ENCODE assay signal across 17 cellular contexts in the genomic region with DNA sequence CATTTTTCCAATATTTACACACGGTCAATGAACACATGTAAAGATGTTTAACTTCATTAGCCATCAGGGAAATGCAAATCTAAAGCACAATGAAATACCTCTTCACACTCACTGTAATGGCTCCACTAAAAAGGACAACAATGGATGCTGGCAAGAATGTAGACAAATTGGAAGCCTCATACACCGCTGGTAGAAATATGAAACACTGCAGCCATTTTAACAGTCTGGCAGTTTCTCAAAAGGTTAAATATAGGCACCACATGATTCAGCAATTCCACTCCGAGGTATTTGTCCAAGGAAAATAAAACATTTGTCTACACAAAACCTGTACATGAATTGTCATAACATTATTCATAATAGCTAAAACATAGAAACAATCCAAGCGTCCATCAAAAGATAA. TPM values are rescaled to one million over a fixed set of nuclear protein-coding genes. Genes with fewer than 3 reads are reported as not detected.
A peak's percentile ranks its signal among the peaks of the same experiment; 100 is the strongest.
DNase-seq lines count a peak whose midpoint lies in the region; ATAC-seq and TF ChIP-seq lines count a peak whose summit lies in the region.
"Had no signal": no experiment of that assay in that cellular context is flagged by ENCODE, and none has a peak within 500 bp of the region (broad histone marks: within the 10 kb centered on the region; RNA-seq: fewer than 3 reads in every experiment).

No MANE protein-coding gene starts in this region.

- no peak overlapping the region for H3K4me2 ChIP-seq in mammary epithelial cell (ENCODE audit: insufficient read depth, low read depth, low read length)
- H3K4me2 ChIP-seq in H9 (ENCODE audit: insufficient read depth, insufficient read length, low read length), result no peak overlapping the region

- dilution Hi-C loops in mammary epithelial cell (cut with HindIII; ENCODE audit: low sequenced_read_pairs), result no loop called here

- H2AK5ac ChIP-seq in H9 (ENCODE audit: insufficient read length, low read length), result no peak overlapping the region

- H3K27me3 ChIP-seq in mammary epithelial cell (ENCODE audit: insufficient read depth, low read length), result no peaks in the 10 kb centered on the region
- no peaks in the 10 kb centered on the region for H3K27me3 ChIP-seq in H9 (ENCODE audit: insufficient read depth, low read length)
- H3K27me3 ChIP-seq: esophagus squamous epithelium, uterus had no signal

- H3K4me1 ChIP-seq in mammary epithelial cell (ENCODE audit: insufficient read depth, low read length) (peaks cover 25% of the 10 kb centered on the region), H9 (ENCODE audit: insufficient read depth, low read length) (no peaks in the 10 kb centered on the region)
- H3K4me1 ChIP-seq: uterus had no signal

- H3K4ac ChIP-seq in H9 (ENCODE audit: low read depth, low read length), result no peak overlapping the region

- H3K9me3 ChIP-seq in mammary epithelial cell (replicated peaks; ENCODE audit: insufficient read depth, low read length) (no peaks in the 10 kb centered on the region), H9 (ENCODE audit: control insufficient read depth, low read depth, low read length) (no peaks in the 10 kb centered on the region)
- H3K9me3 ChIP-seq: esophagus squamous epithelium, uterus had no signal

- H2AFZ ChIP-seq in mammary epithelial cell (ENCODE audit: low read depth, low read length) (no peak overlapping the region), H9 (ENCODE audit: low read length) (no peak overlapping the region)

- peak overlapping the region; percentile 96 for H3K27ac Mint-ChIP-seq in MCF 10A (ENCODE audit: low read depth, unreplicated experiment)
- no peak overlapping the region for H3K27ac Mint-ChIP-seq in H9
- H3K27ac Mint-ChIP-seq in glutamatergic neuron (ENCODE audit: unreplicated experiment), result no peak overlapping the region
- H3K27ac Mint-ChIP-seq: activated CD4-positive, alpha-beta memory T cell treated with anti-CD3 and anti-CD28 coated beads for 36 hours; activated naive CD8-positive, alpha-beta T cell treated with anti-CD3 and anti-CD28 coated beads, Interleukin-2, amount 10 ng/mL, durations not matched to agents 7 days and 5 days; naive B cell had no signal

- in situ Hi-C loops in mammary epithelial cell (cut with MboI; ENCODE audit: low sequenced_read_pairs in 2 of 2), result no loop called here

- CTCF ChIA-PET in MCF 10A (lab: Yijun Ruan, JAX), result interaction anchor here (0.8 to 2.1 kb wide), 6 partner anchors 10 to 128 kb away, joined by 4 to 12 read pairs (median 6); no protein-coding TSS in a partner anchor
- CTCF ChIA-PET in mammary epithelial cell (lab: Charles Lee; ENCODE audit: low non-redundant PET), result no interaction called here

- H3K9ac ChIP-seq in mammary epithelial cell (ENCODE audit: insufficient read depth, low read length), result no peak overlapping the region
- no peak overlapping the region for H3K9ac ChIP-seq in H9 (ENCODE audit: extremely low read depth, insufficient read length, low read length)

- no peak overlapping the region for H3K56ac ChIP-seq in H9 (ENCODE audit: insufficient read length, low read depth, low read length)

- H2BK20ac ChIP-seq in H9 (ENCODE audit: low read depth, low read length, poor library complexity, severe bottlenecking), result no peak overlapping the region

- H3K27me3 Mint-ChIP-seq in MCF 10A (ENCODE audit: insufficient read depth, unreplicated experiment) (no peaks in the 10 kb centered on the region), H9 (ENCODE audit: low read depth) (no peaks in the 10 kb centered on the region), glutamatergic neuron (ENCODE audit: unreplicated experiment) (no peaks in the 10 kb centered on the region)
- H3K27me3 Mint-ChIP-seq: activated CD4-positive, alpha-beta memory T cell treated with anti-CD3 and anti-CD28 coated beads for 36 hours; activated naive CD8-positive, alpha-beta T cell treated with anti-CD3 and anti-CD28 coated beads, Interleukin-2, amount 10 ng/mL, durations not matched to agents 7 days and 5 days; naive B cell had no signal

- POLR2A ChIA-PET in MCF 10A (lab: Yijun Ruan, JAX), result interaction anchor here (1.2 to 18.3 kb wide), 10 partner anchors 13 to 820 kb away, joined by 3 to 650 read pairs (median 10); partner anchors contain the start of genes TTC1 and UBLCP1

- H3K9me3 Mint-ChIP-seq in MCF 10A (ENCODE audit: unreplicated experiment) (no peaks in the 10 kb centered on the region), H9 (no peaks in the 10 kb centered on the region), glutamatergic neuron (ENCODE audit: unreplicated experiment) (no peaks in the 10 kb centered on the region)
- H3K9me3 Mint-ChIP-seq: activated CD4-positive, alpha-beta memory T cell treated with anti-CD3 and anti-CD28 coated beads for 36 hours; activated naive CD8-positive, alpha-beta T cell treated with anti-CD3 and anti-CD28 coated beads, Interleukin-2, amount 10 ng/mL, durations not matched to agents 7 days and 5 days; naive B cell had no signal

- H4K5ac ChIP-seq in H9 (ENCODE audit: insufficient read length, low read depth, low read length), result no peak overlapping the region

- no peak overlapping the region for H3K14ac ChIP-seq in H9 (ENCODE audit: insufficient read depth, low read length)

- H2BK12ac ChIP-seq in H9 (ENCODE audit: insufficient read length, low read depth, low read length), result no peak overlapping the region

- H3T11ph ChIP-seq in H9 (ENCODE audit: low read length), result no peak overlapping the region

- H3K36me3 Mint-ChIP-seq in MCF 10A (ENCODE audit: insufficient read depth, unreplicated experiment) (peaks cover 93% of the 10 kb centered on the region), H9 (ENCODE audit: insufficient read depth in 1 of 3, low read depth in 3 of 3) (peaks cover 10 to 40% (median 31%) of the 10 kb centered on the region in 3 experiments), glutamatergic neuron (ENCODE audit: unreplicated experiment) (no peaks in the 10 kb centered on the region)

- H3K23me2 ChIP-seq in H9 (ENCODE audit: insufficient read length, low read depth, low read length, poor library complexity, severe bottlenecking), result no peaks in the 10 kb centered on the region

- ATAC-seq in sciatic nerve, result no peak
- ATAC-seq: HCT116 had no signal

- DNase-seq in MCF 10A (ENCODE audit: unreplicated experiment), result peak; percentile 78
- no peak for DNase-seq in mammary epithelial cell
- peak; percentile 16 to 17 for DNase-seq in NCI-H526 (lab: John Stamatoyannopoulos, UW)
- peak; percentile 71 to 78 for DNase-seq in dermis microvascular lymphatic vessel endothelial cell (ENCODE audit: low read depth in 2 of 2)
- no peak for DNase-seq in activated gamma-delta T cell (lab: John Stamatoyannopoulos, UW)
- no peak for DNase-seq in H9
- no peak for DNase-seq in glutamatergic neuron
- DNase-seq in sciatic nerve (ENCODE audit: low spot score), result no peak
- DNase-seq: activated CD4-positive, alpha-beta memory T cell treated with anti-CD3 and anti-CD28 coated beads for 36 hours; activated naive CD8-positive, alpha-beta T cell treated with anti-CD3 and anti-CD28 coated beads, Interleukin-2, amount 10 ng/mL, durations not matched to agents 7 days and 5 days; activated T-cell treated with anti-CD3 and anti-CD28 coated beads, Interleukin-2, amount 50 U/mL, for 48 hours; esophagus squamous epithelium; naive B cell; stimulated activated CD4-positive, alpha-beta T cell treated with anti-CD3 and anti-CD28 coated beads, Interleukin-2, amount 100 ng/mL, for 48 hours; uterus had no signal

- H2BK15ac ChIP-seq in H9 (ENCODE audit: low read depth, low read length), result no peak overlapping the region

- intact Hi-C loops in MCF 10A (cut with micrococcal nuclease) (no loop called here), mammary epithelial cell (cut with micrococcal nuclease) (no loop called here), sciatic nerve (cut with DNase I) (no loop called here)

- H2BK5ac ChIP-seq in H9 (ENCODE audit: insufficient read length, low read length), result no peak overlapping the region

- H4K20me1 ChIP-seq in mammary epithelial cell (ENCODE audit: insufficient read depth, low read length) (no peaks in the 10 kb centered on the region), H9 (ENCODE audit: control insufficient read depth, insufficient read depth, insufficient read length) (no peaks in the 10 kb centered on the region)

- H4K91ac ChIP-seq in H9 (ENCODE audit: insufficient read length, low read depth, low read length), result no peak overlapping the region

- peak overlapping the region; percentile 35 for H3K4me3 Mint-ChIP-seq in MCF 10A (ENCODE audit: unreplicated experiment)
- no peak overlapping the region for H3K4me3 Mint-ChIP-seq in H9
- H3K4me3 Mint-ChIP-seq in glutamatergic neuron (ENCODE audit: unreplicated experiment), result no peak overlapping the region
- H3K4me3 Mint-ChIP-seq: activated CD4-positive, alpha-beta memory T cell treated with anti-CD3 and anti-CD28 coated beads for 36 hours; activated naive CD8-positive, alpha-beta T cell treated with anti-CD3 and anti-CD28 coated beads, Interleukin-2, amount 10 ng/mL, durations not matched to agents 7 days and 5 days had no signal

- H3K79me2 ChIP-seq in mammary epithelial cell (ENCODE audit: insufficient read depth, low read length) (peaks cover 84% of the 10 kb centered on the region), H9 (ENCODE audit: insufficient read depth, low read length) (no peaks in the 10 kb centered on the region)

- 90% methylated on average over 4 of the region's 4 CpGs for WGBS in mammary epithelial cell (ENCODE audit: low coverage, missing lambda C conversion rate)
- WGBS in H9 (ENCODE audit: extremely low coverage, insufficient read length, low lambda C conversion rate), result no CpG with 5 or more reads among the region's 4 CpGs

- H3K18ac ChIP-seq in H9 (ENCODE audit: insufficient read length, low read depth, low read length), result no peak overlapping the region

- peaks cover 50% of the 10 kb centered on the region for H3K4me1 Mint-ChIP-seq in MCF 10A (ENCODE audit: insufficient read depth, unreplicated experiment)
- peaks cover 10 to 12% of the 10 kb centered on the region in 2 experiments for H3K4me1 Mint-ChIP-seq in H9
- H3K4me1 Mint-ChIP-seq in glutamatergic neuron (ENCODE audit: low read depth, unreplicated experiment), result no peaks in the 10 kb centered on the region

- peaks cover 46% of the 10 kb centered on the region for H3K36me3 ChIP-seq in mammary epithelial cell (ENCODE audit: insufficient read depth, low read length)
- H3K36me3 ChIP-seq: uterus had no signal

- no peak for TF ChIP-seq CTCF in MCF 10A (IDR thresholded peaks at IDR 0.05; ENCODE audit: unreplicated experiment)
- no peak for TF ChIP-seq CTCF in mammary epithelial cell (conservative IDR thresholded peaks at IDR 0.05 in 1 of 2, IDR thresholded peaks at IDR 0.05 in 1 of 2; ENCODE audit: extremely low read depth in 1 of 2, insufficient read depth in 1 of 2, low read depth in 1 of 2, low read length in 2 of 2)
- no peak for TF ChIP-seq CTCF in H9 (conservative IDR thresholded peaks at IDR 0.05)
- no peak for TF ChIP-seq CTCF in glutamatergic neuron (IDR thresholded peaks at IDR 0.05; ENCODE audit: partially characterized antibody, unreplicated experiment)

- no peak overlapping the region for H3K4me3 ChIP-seq in mammary epithelial cell (replicated peaks in 1 of 3; ENCODE audit: insufficient read depth in 1 of 3, low read depth in 2 of 3, low read length in 3 of 3)
- H3K4me3 ChIP-seq: esophagus squamous epithelium, lung, uterus had no signal

- no peak overlapping the region for H3K27ac ChIP-seq in mammary epithelial cell (ENCODE audit: insufficient read depth, low read depth, low read length)
- H3K27ac ChIP-seq in H9 (ENCODE audit: insufficient read length, low read depth, low read length), result no peak overlapping the region
- H3K27ac ChIP-seq: uterus had no signal

- H3K23ac ChIP-seq in H9 (ENCODE audit: insufficient read length, low read depth, low read length), result no peak overlapping the region

- no peak overlapping the region for H2BK120ac ChIP-seq in H9 (ENCODE audit: low read depth, low read length, poor library complexity, severe bottlenecking)

- no peaks in the 10 kb centered on the region for H3K79me1 ChIP-seq in H9 (ENCODE audit: insufficient read depth, low read depth, low read length, poor library complexity, severe bottlenecking)

- BruUV-seq in MCF 10A (replicated peaks; lab: Mats Ljungman, UMichigan) (no TSS peak), mammary epithelial cell (replicated peaks; lab: Mats Ljungman, UMichigan) (no TSS peak)

- H4K8ac ChIP-seq in H9 (replicated peaks; ENCODE audit: insufficient read length, low read depth, low read length), result no peak overlapping the region

RNA-seq across cellular contexts. Expression of gene RNF145, which starts 20.0 kb away (rescaled TPM):
- total RNA-seq in MCF 10A (2022), result 122 and 157 TPM in 2 replicates
- total RNA-seq in mammary epithelial cell, result 10 to 100 TPM; 63.2 to 78.9 TPM
- polyA plus RNA-seq in mammary epithelial cell, result 84.8 TPM
- polyA minus RNA-seq in mammary epithelial cell, result 152 TPM
- total RNA-seq in dermis microvascular lymphatic vessel endothelial cell, result 37.2 and 42.7 TPM in 2 replicates
- 59.1 and 61.4 TPM in 2 replicates for total RNA-seq in H9 (2021)
- 71.0 TPM for total RNA-seq in glutamatergic neuron (ENCODE audit: unreplicated experiment)
- 68.2 TPM for total RNA-seq in sciatic nerve

Comparison
In these comparisons a context has a peak if more than half of its experiments do, and no peak if none do; other contexts are left out.
1. DNase-seq: peak in MCF 10A (single experiment), NCI-H526 (2 of 2) and dermis microvascular lymphatic vessel endothelial cell (2 of 2); none in mammary epithelial cell (single experiment), activated gamma-delta T cell (single experiment), H9 (single experiment), glutamatergic neuron (single experiment) and sciatic nerve (single experiment).